In genomic region chr20:53768329-53768728, GRCh38 we compare ENCODE assay signal across 2 cellular contexts.
TF ChIP-seq lines count a peak whose summit lies in the region.

No MANE protein-coding gene starts in this region.

TF ChIP-seq in GM12878, 131 proteins besides CTCF, POLR2A, EP300 and RAD21:
- TF ChIP-seq CBX5 (IDR thresholded peaks at IDR 0.05; ENCODE audit: low read depth): no peak
- TF ChIP-seq YY1 (IDR thresholded peaks at IDR 0.05; ENCODE audit: low read depth, low read length): no peak
- TF ChIP-seq NRF1 (conservative IDR thresholded peaks at IDR 0.05; ENCODE audit: low read depth, low read length): no peak
- no peak for TF ChIP-seq MXI1 (IDR thresholded peaks at IDR 0.05; ENCODE audit: low read depth, low read length)
- no peak for TF ChIP-seq IRF4 (IDR thresholded peaks at IDR 0.05; ENCODE audit: low read depth, low read length)
- TF ChIP-seq ZBTB40 (IDR thresholded peaks at IDR 0.05; ENCODE audit: borderline replicate concordance): no peak
- TF ChIP-seq PRDM15 (CRISPR knock-in tag; IDR thresholded peaks at IDR 0.05): no peak
- TF ChIP-seq NKRF (conservative IDR thresholded peaks at IDR 0.05): 0 out of 2 replicates have a peak, but pooled peaks have one; percentile 33
- TF ChIP-seq MAX (IDR thresholded peaks at IDR 0.05; ENCODE audit: low read depth, low read length): no peak
- TF ChIP-seq NFXL1 (IDR thresholded peaks at IDR 0.05; ENCODE audit: borderline replicate concordance): peak; percentile 75
- no peak for TF ChIP-seq CHD4 (IDR thresholded peaks at IDR 0.05)
- no peak; the same call in 1 of the 2 replicates for TF ChIP-seq ZBTB33 (IDR thresholded peaks at IDR 0.05)
- no peak for TF ChIP-seq STAT3 (IDR thresholded peaks at IDR 0.05; ENCODE audit: low read depth, low read length)
- no peak for TF ChIP-seq KDM1A (IDR thresholded peaks at IDR 0.05; ENCODE audit: borderline replicate concordance)
TF ChIP-seq in GM12878: peak in this region for 2.

TF ChIP-seq in GM12891, 5 proteins besides CTCF, POLR2A, EP300 and RAD21:
- TF ChIP-seq PAX5 (IDR thresholded peaks at IDR 0.05; ENCODE audit: insufficient read depth, low read length, severe bottlenecking) (no peak), SPI1 (IDR thresholded peaks at IDR 0.05; ENCODE audit: low read depth, low read length) (no peak), TAF1 (IDR thresholded peaks at IDR 0.05; ENCODE audit: low read depth, low read length) (no peak), POLR2AphosphoS5 (IDR thresholded peaks at IDR 0.05; ENCODE audit: low read depth, low read length) (no peak), POU2F2 (IDR thresholded peaks at IDR 0.05; ENCODE audit: low read depth, low read length) (no peak)
